1 cellular context compared by ENCODE assay signal in genomic region chr17:50725769-50726655, GRCh38.
TF ChIP-seq lines count a peak whose summit lies in the region.

No MANE protein-coding gene starts in this region.

TF ChIP-seq in GM12878, 131 proteins besides CTCF, POLR2A, EP300 and RAD21:
- TF ChIP-seq HDGF (IDR thresholded peaks at IDR 0.05) (no peak), RELA (IDR thresholded peaks at IDR 0.05; ENCODE audit: borderline replicate concordance, partially characterized antibody) (no peak), JUND (IDR thresholded peaks at IDR 0.05; ENCODE audit: low read depth, low read length) (no peak), SMAD1 (IDR thresholded peaks at IDR 0.05; ENCODE audit: low read depth, partially characterized antibody) (no peak), NRF1 (conservative IDR thresholded peaks at IDR 0.05; ENCODE audit: low read depth, low read length) (no peak)
